8 cellular contexts compared by ENCODE assay signal in the genomic region with DNA sequence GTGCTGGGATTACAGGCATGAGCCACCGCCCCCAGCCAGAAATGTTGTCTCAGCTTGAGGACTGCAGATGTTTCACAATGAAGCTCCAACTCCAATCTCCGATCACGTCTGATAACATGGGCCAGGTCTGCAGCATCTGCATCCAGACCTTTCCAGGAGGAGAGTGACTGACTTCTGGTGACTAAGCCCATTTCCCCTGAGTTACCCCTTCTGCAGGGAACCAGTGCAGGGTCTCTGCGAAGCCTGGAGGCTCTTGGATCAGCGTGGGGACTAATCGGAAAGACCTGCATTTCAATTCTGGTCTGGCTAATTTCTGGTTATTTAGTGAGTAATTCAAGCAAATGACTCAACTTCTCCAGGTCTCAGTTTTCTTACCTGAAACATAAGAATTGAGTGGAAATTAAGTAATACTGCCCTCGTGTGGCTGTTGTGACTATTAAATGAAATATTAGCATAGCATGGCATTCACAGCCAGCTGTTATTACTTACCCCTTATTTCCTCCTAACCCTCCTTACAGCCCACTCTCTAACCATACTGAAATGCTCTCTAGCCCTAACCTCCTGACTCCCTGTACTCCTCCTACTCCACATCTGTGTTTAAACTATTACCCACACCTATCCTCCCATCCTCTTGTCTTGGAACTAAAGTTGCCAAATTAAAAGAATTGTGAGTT. TPM values are rescaled to one million over a fixed set of nuclear protein-coding genes. Genes with fewer than 3 reads are reported as not detected.
A peak's percentile ranks its signal among the peaks of the same experiment; 100 is the strongest.
DNase-seq lines count a peak whose midpoint lies in the region; ATAC-seq and TF ChIP-seq lines count a peak whose summit lies in the region.

No MANE protein-coding gene starts in this region.

- H3K36me3 Mint-ChIP-seq in osteocyte (ENCODE audit: unreplicated experiment): no peaks in the 10 kb centered on the region

- no peak overlapping the region for H3K9ac ChIP-seq in fibroblast of lung (ENCODE audit: insufficient read depth, low read length)

- no peaks in the 10 kb centered on the region for H3K27me3 Mint-ChIP-seq in osteocyte (ENCODE audit: unreplicated experiment)

- H3K9me3 ChIP-seq in fibroblast of lung (ENCODE audit: control insufficient read depth, insufficient read depth, low read depth, low read length): no peaks in the 10 kb centered on the region

- peaks cover under 1% of the 10 kb centered on the region for H3K9me3 Mint-ChIP-seq in osteocyte (ENCODE audit: unreplicated experiment)

- H3K79me2 ChIP-seq in fibroblast of lung (ENCODE audit: control insufficient read depth, insufficient read depth, low read length): no peaks in the 10 kb centered on the region

- H4K20me1 ChIP-seq in fibroblast of lung (ENCODE audit: control insufficient read depth, extremely low read depth, insufficient read depth, low read length): no peaks in the 10 kb centered on the region

- peaks cover 10% of the 10 kb centered on the region for H3K4me1 ChIP-seq in fibroblast of lung (ENCODE audit: control insufficient read depth, extremely low read depth, insufficient read depth, low read length)

- H3K4me1 Mint-ChIP-seq in osteocyte (ENCODE audit: unreplicated experiment): peaks cover 25% of the 10 kb centered on the region

- no peak overlapping the region for H3K27ac ChIP-seq in fibroblast of lung (ENCODE audit: insufficient read depth, low read length)

- H3K27me3 ChIP-seq in fibroblast of lung (ENCODE audit: control insufficient read depth, insufficient read depth, low read length): peaks cover 2% of the 10 kb centered on the region

- peak overlapping the region; percentile 47 for H3K27ac Mint-ChIP-seq in osteocyte (ENCODE audit: unreplicated experiment)

- no peak overlapping the region for H3K4me3 ChIP-seq in fibroblast of lung (replicated peaks in 1 of 4; ENCODE audit: control extremely low read depth in 1 of 4, insufficient read depth in 1 of 4, low read depth in 3 of 4, low read length in 4 of 4)

- ATAC-seq in HG02981 (IDR thresholded peaks at IDR 0.05; ENCODE audit: unreplicated experiment) (peak; percentile 23), GM21526 (IDR thresholded peaks at IDR 0.05; ENCODE audit: low FRiP score, unreplicated experiment) (no peak), HG03457 (IDR thresholded peaks at IDR 0.05; ENCODE audit: unreplicated experiment) (no peak)

- DNase-seq in GDM1 (lab: John Stamatoyannopoulos, UW) (peak; percentile 49), NOMO-1 treated with DMSO at 0.1 percent for 48 hours (lab: John Stamatoyannopoulos, UW; ENCODE audit: unreplicated experiment) (peak; percentile 43), activated T-cell treated with anti-CD3 and anti-CD28 coated beads for 24 hours (ENCODE audit: low read depth) (peak; percentile 53), fibroblast of lung (ENCODE audit: low read depth in 2 of 2) (peak; percentile 54 to 73), osteocyte (ENCODE audit: extremely low spot score, unreplicated experiment) (no peak)

- H3K4me2 ChIP-seq in fibroblast of lung (ENCODE audit: extremely low read depth, insufficient read depth, low read length): no peak overlapping the region

- peaks cover 2% of the 10 kb centered on the region for H3K36me3 ChIP-seq in fibroblast of lung (ENCODE audit: control insufficient read depth, insufficient read depth, low read length)

- H3K4me3 Mint-ChIP-seq in osteocyte (ENCODE audit: unreplicated experiment): no peak overlapping the region

- H2AFZ ChIP-seq in fibroblast of lung (ENCODE audit: low read length): no peak overlapping the region

- peak; percentile 31 to 44 for TF ChIP-seq CTCF in fibroblast of lung (conservative IDR thresholded peaks at IDR 0.05 in 1 of 2, IDR thresholded peaks at IDR 0.05 in 1 of 2; ENCODE audit: low read depth in 1 of 2, low read length in 2 of 2)
- peak; percentile 65 for TF ChIP-seq CTCF in osteocyte (IDR thresholded peaks at IDR 0.05)

RNA-seq across cellular contexts. Expression of a gene that starts 2.2 kb away (rescaled TPM):
- total RNA-seq in fibroblast of lung: 64.2 and 97.8 TPM in 2 replicates
- polyA plus RNA-seq in fibroblast of lung: 30.0 and 40.6 TPM in 2 replicates
- 40.8 and 61.6 TPM in 2 replicates for polyA plus RNA-seq in fibroblast of lung (2012)
- polyA minus RNA-seq in fibroblast of lung (ENCODE audit: low replicate concordance): 51.8 and 62.3 TPM in 2 replicates
- 51.4 and 52.0 TPM in 2 replicates for total RNA-seq in osteocyte

RNA-seq across cellular contexts. Expression of a gene that starts 46.1 kb away (rescaled TPM):
- total RNA-seq in fibroblast of lung: 49.1 and 62.9 TPM in 2 replicates
- polyA plus RNA-seq in fibroblast of lung: 53.1 and 65.3 TPM in 2 replicates
- polyA plus RNA-seq in fibroblast of lung (2012): 51.9 and 63.9 TPM in 2 replicates
- 62.5 and 74.9 TPM in 2 replicates for polyA minus RNA-seq in fibroblast of lung (ENCODE audit: low replicate concordance)
- 66.8 and 73.8 TPM in 2 replicates for total RNA-seq in osteocyte

RNA-seq across cellular contexts. Expression of a gene that starts 57.0 kb away (rescaled TPM):
- total RNA-seq in fibroblast of lung (under 0.01 TPM in 1 of 2 replicates, not detected in the other), osteocyte (not detected in 2 replicates)
- 0.01 and 0.02 TPM in 2 replicates for polyA plus RNA-seq in fibroblast of lung
- 0.03 and 0.05 TPM in 2 replicates for polyA plus RNA-seq in fibroblast of lung (2012)
- 0.24 TPM in 1 of 2 replicates, not detected in the other for polyA minus RNA-seq in fibroblast of lung (ENCODE audit: low replicate concordance)
